ENCODE assay signal across 10 cellular contexts in the genomic region with DNA sequence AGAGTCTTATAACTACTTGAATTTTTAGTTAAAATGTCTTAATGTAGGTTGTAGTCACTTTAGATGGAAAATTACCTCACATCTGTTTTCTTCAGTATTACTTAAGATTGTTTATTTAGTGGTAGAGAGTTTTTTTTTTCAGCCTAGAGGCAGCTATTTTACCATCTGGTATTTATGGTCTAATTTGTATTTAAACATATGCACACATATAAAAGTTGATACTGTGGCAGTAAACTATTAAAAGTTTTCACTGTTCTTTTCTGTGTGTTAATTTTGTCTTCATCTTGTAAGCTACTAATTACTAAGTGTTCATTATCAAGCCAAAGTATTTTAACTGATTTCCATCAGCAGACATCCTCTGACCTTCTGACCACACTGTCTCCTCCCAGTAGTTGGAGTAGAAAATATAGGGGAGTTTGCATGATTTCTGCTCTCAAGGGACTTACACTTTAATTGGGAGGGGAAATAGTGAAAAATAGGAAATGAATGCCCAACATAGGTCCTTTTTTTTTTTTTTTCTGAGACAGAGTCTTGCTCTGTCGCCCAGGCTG. TPM values are rescaled to one million over a fixed set of nuclear protein-coding genes. Genes with fewer than 3 reads are reported as not detected.
DNase-seq lines count a peak whose midpoint lies in the region; ATAC-seq and TF ChIP-seq lines count a peak whose summit lies in the region.
"Had no signal": no experiment of that assay in that cellular context is flagged by ENCODE, and none has a peak within 500 bp of the region (broad histone marks: within the 10 kb centered on the region; RNA-seq: fewer than 3 reads in every experiment).

No MANE protein-coding gene starts in this region.

- peak overlapping the region; percentile 69 for H3K4me3 Mint-ChIP-seq in activated CD4-positive, alpha-beta T cell treated with anti-CD3 and anti-CD28 coated beads, Interleukin-2, amount 10 ng/mL, durations not matched to agents 24 days and 14 days

- DNase-seq in activated CD4-positive, alpha-beta T cell treated with anti-CD3 and anti-CD28 coated beads, Interleukin-2, amount 10 ng/mL, durations not matched to agents 24 days and 14 days = no peak
- DNase-seq in activated CD4-positive, alpha-beta T cell treated with anti-CD3 and anti-CD28 coated beads, Interleukin-2, amount 50 U/mL, for 4 hours = no peak
- peak; percentile 79 for DNase-seq in adipocyte (ENCODE audit: low read depth)
- no peak for DNase-seq in psoas muscle
- no peak for DNase-seq in occipital lobe (lab: John Stamatoyannopoulos, UW)
- no peak for DNase-seq in stimulated activated CD4-positive, alpha-beta T cell treated with anti-CD3 and anti-CD28 coated beads, Interleukin-2, amount 100 ng/mL, for 24 hours
- no peak for DNase-seq in effector CD8-positive, alpha-beta T cell (lab: John Stamatoyannopoulos, UW)
- DNase-seq: NCI-H1930 had no signal

- 50 to 67% (median 64%) methylated on average over 1 of the region's 1 CpG for WGBS in psoas muscle, 3 donors

- no peaks in the 10 kb centered on the region for H3K27me3 Mint-ChIP-seq in activated CD4-positive, alpha-beta T cell treated with anti-CD3 and anti-CD28 coated beads, Interleukin-2, amount 10 ng/mL, durations not matched to agents 24 days and 14 days

- H3K36me3 Mint-ChIP-seq in activated CD4-positive, alpha-beta T cell treated with anti-CD3 and anti-CD28 coated beads, Interleukin-2, amount 10 ng/mL, durations not matched to agents 24 days and 14 days (ENCODE audit: low read depth) = peaks cover 35% of the 10 kb centered on the region

- TF ChIP-seq CTCF in psoas muscle (IDR thresholded peaks at IDR 0.05) = no peak

- peak overlapping the region; percentile 74 for H3K27ac Mint-ChIP-seq in activated CD4-positive, alpha-beta T cell treated with anti-CD3 and anti-CD28 coated beads, Interleukin-2, amount 10 ng/mL, durations not matched to agents 24 days and 14 days

- intact Hi-C loops in activated CD4-positive, alpha-beta T cell treated with anti-CD3 and anti-CD28 coated beads, Interleukin-2, amount 10 ng/mL, durations not matched to agents 24 days and 14 days (cut with micrococcal nuclease) = loop anchor here (5.0 to 10.0 kb wide), 3 partner anchors 762 to 1289 kb away; no protein-coding TSS in a partner anchor
- intact Hi-C loops in psoas muscle (cut with DNase I) = no loop called here

- H3K27me3 ChIP-seq in adipocyte (replicated peaks; ENCODE audit: control insufficient read depth, insufficient read depth, low read length) = no peaks in the 10 kb centered on the region
- H3K27me3 ChIP-seq in psoas muscle (ENCODE audit: insufficient read depth in 3 of 3, low read length in 2 of 3) = peaks cover 0 to 54% (median 0%) of the 10 kb centered on the region in 3 donors

- peaks cover 8% of the 10 kb centered on the region for H3K4me1 ChIP-seq in adipocyte (ENCODE audit: control insufficient read depth, insufficient read depth, low read length)
- no peaks in the 10 kb centered on the region for H3K4me1 ChIP-seq in psoas muscle

- H3K9ac ChIP-seq in adipocyte (ENCODE audit: low read length) = no peak overlapping the region

- H3K27ac ChIP-seq in KOPT-K1 (ENCODE audit: low read depth, low read length, poor library complexity, severe bottlenecking) (peak overlapping the region; percentile 85), psoas muscle (peak overlapping the region; percentile 16)

- peaks cover 65% of the 10 kb centered on the region for H3K4me1 Mint-ChIP-seq in activated CD4-positive, alpha-beta T cell treated with anti-CD3 and anti-CD28 coated beads, Interleukin-2, amount 10 ng/mL, durations not matched to agents 24 days and 14 days

- no peak for ATAC-seq in psoas muscle

- H3K9me3 ChIP-seq in KOPT-K1 (ENCODE audit: insufficient read depth, low read length, poor library complexity, severe bottlenecking) (no peaks in the 10 kb centered on the region), adipocyte (ENCODE audit: control insufficient read depth, low read length) (no peaks in the 10 kb centered on the region), psoas muscle (no peaks in the 10 kb centered on the region)

- no peaks in the 10 kb centered on the region for H3K9me3 Mint-ChIP-seq in activated CD4-positive, alpha-beta T cell treated with anti-CD3 and anti-CD28 coated beads, Interleukin-2, amount 10 ng/mL, durations not matched to agents 24 days and 14 days
- H3K9me3 Mint-ChIP-seq: nephron had no signal

- H3K36me3 ChIP-seq in KOPT-K1 (ENCODE audit: insufficient read depth, low read length) (peaks cover 28% of the 10 kb centered on the region), adipocyte (ENCODE audit: control insufficient read depth, insufficient read depth, low read length, severe bottlenecking) (peaks cover 4% of the 10 kb centered on the region), psoas muscle (ENCODE audit: insufficient read depth in 1 of 2, low read depth in 1 of 2) (no peaks in the 10 kb centered on the region)

- no peak overlapping the region for H3K4me3 ChIP-seq in adipocyte (ENCODE audit: low read length)
- H3K4me3 ChIP-seq in psoas muscle = no peak overlapping the region

RNA-seq across cellular contexts. Expression of gene PMAIP1, which starts 4.3 kb away (rescaled TPM):
- 52.5 and 54.6 TPM in 2 replicates for total RNA-seq in activated CD4-positive, alpha-beta T cell treated with anti-CD3 and anti-CD28 coated beads, Interleukin-2, amount 10 ng/mL, durations not matched to agents 24 days and 14 days
- total RNA-seq in psoas muscle (1 to 10 TPM in 1 of 4 donors, under 1 TPM in 3; 0.43 to 1.4 (median 0.74) TPM), occipital lobe (1.4 TPM)
- polyA plus RNA-seq in psoas muscle = 1 to 10 TPM in 2 of 3 donors, under 1 TPM in 1; 0.25 to 2.9 (median 1.8) TPM

Comparison
In these comparisons a context has a peak if more than half of its experiments do, and no peak if none do; other contexts are left out.
1. RNA of gene PMAIP1, which starts 4.3 kb away (total RNA-seq): 52.5 to 54.6 TPM in activated CD4-positive, alpha-beta T cell treated with anti-CD3 and anti-CD28 coated beads, Interleukin-2, amount 10 ng/mL, durations not matched to agents 24 days and 14 days; 1.4 TPM in occipital lobe (single experiment) and 0.43 to 1.4 TPM in psoas muscle; every median in the first group is over 10 times any median in the second.